17 cellular contexts compared by ENCODE assay signal in the genomic region with DNA sequence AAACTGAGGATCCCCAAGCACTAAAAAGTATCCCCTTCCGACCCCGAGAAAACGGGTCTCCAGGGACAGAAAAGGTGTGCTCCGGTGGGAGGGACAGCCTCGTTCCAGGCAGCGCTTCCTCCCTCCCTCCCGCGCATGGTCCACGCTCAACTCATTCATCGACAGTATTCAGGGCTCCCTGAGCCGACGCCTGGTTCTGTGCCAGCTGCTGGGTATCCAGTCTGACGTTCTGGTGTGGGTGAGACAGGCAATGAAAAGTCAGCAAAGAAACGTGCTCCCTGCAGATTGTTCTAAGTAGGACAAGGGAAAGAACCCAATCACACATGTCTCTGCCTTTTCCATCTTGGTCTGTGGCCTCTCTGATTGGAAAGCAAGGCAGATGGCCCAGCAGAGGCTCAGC. TPM values are rescaled to one million over a fixed set of nuclear protein-coding genes. Genes with fewer than 3 reads are reported as not detected.
DNase-seq lines count a peak whose midpoint lies in the region; ATAC-seq, FAIRE-seq and TF ChIP-seq lines count a peak whose summit lies in the region.
"Had no signal": no experiment of that assay in that cellular context is flagged by ENCODE, and none has a peak within 500 bp of the region (broad histone marks: within the 10 kb centered on the region; RNA-seq: fewer than 3 reads in every experiment).

No MANE protein-coding gene starts in this region.

- H3K23ac ChIP-seq in H1 (ENCODE audit: insufficient read length): no peak overlapping the region

- H2BK12ac ChIP-seq in H1 (ENCODE audit: low read depth, low read length): no peak overlapping the region; the same call in 1 of the 2 replicates

- H3K79me1 ChIP-seq in H1 (ENCODE audit: low read depth, low read length): no peaks in the 10 kb centered on the region

- intact Hi-C loops in HepG2 (cut with micrococcal nuclease; ENCODE audit: unreplicated experiment) (no loop called here), right lobe of liver (cut with DNase I) (no loop called here)

- H3K4me3 ChIP-seq in HepG2 (replicated peaks in 1 of 3; ENCODE audit: insufficient read depth in 1 of 3, low read depth in 2 of 3, low read length in 3 of 3) (no peak overlapping the region), right lobe of liver (no peak overlapping the region), H1 (ENCODE audit: extremely low read depth in 1 of 4, insufficient read depth in 2 of 4, low read depth in 3 of 4, low read length in 4 of 4) (no peak overlapping the region)
- H3K4me3 ChIP-seq: BLaER1 treated with 17β-estradiol and CSF1 and Interleukin-3, amounts not matched to agents 10 nM and 100 nM had no signal

- DNase-seq in HepG2 (ENCODE audit: low spot score): no peak
- DNase-seq in right lobe of liver: no peak
- DNase-seq in H1 (ENCODE audit: low read depth in 1 of 2, low spot score in 2 of 2): peak in 1 of 2 experiments; percentile 45
- peak; percentile 79 for DNase-seq in osteocyte (ENCODE audit: extremely low spot score, unreplicated experiment)
- DNase-seq in NOMO-1 (lab: John Stamatoyannopoulos, UW; ENCODE audit: unreplicated experiment in 2 of 2): no peak
- DNase-seq: CD8-positive, alpha-beta T cell; COR-L47; DMS 273 treated with DMSO at 0.1 percent for 48 hours; DMS79; GDM1; GOT3; H9 had no signal

- FAIRE-seq in HepG2 (lab: Jason Lieb, UNC) (no peak), H1 (lab: Jason Lieb, UNC) (no peak)
- FAIRE-seq: GM12892 had no signal

- H3K9ac ChIP-seq in HepG2 (ENCODE audit: insufficient read depth, low read depth, low read length) (no peak overlapping the region), H1 (replicated peaks in 1 of 4; ENCODE audit: extremely low read depth in 1 of 4, low read depth in 3 of 4, low read length in 3 of 4) (no peak overlapping the region)
- H3K9ac ChIP-seq: BLaER1 treated with 17β-estradiol and CSF1 and Interleukin-3, amounts not matched to agents 10 nM and 100 nM had no signal

- no peak overlapping the region for H3K14ac ChIP-seq in H1 (ENCODE audit: insufficient read length)

- peaks cover 7% of the 10 kb centered on the region for H3K27me3 Mint-ChIP-seq in osteocyte (ENCODE audit: unreplicated experiment)

- no peak overlapping the region for H3K4ac ChIP-seq in H1 (replicated peaks; ENCODE audit: insufficient read length, low read depth, low read length)

- H3K4me1 Mint-ChIP-seq in osteocyte (ENCODE audit: unreplicated experiment): no peaks in the 10 kb centered on the region
- H3K4me1 Mint-ChIP-seq: B cell had no signal

- no peaks in the 10 kb centered on the region for H3K23me2 ChIP-seq in H1 (ENCODE audit: low read depth, low read length)

- WGBS in HepG2 (ENCODE audit: low lambda C conversion rate): 63% methylated on average over 10 of the region's 14 CpGs
- 87% methylated on average over 11 of the region's 14 CpGs for WGBS in right lobe of liver (ENCODE audit: insufficient coverage, low coverage, low lambda C conversion rate, missing lambda C conversion rate)
- 88% methylated on average over 14 of the region's 14 CpGs; no CpG with 5 or more reads in 1 of the 2 experiments for WGBS in H1 (ENCODE audit: extremely low coverage in 1 of 2, insufficient coverage in 1 of 2, insufficient read length in 1 of 2, insufficient replicate concordance in 2 of 2, low coverage in 1 of 2, low lambda C conversion rate in 2 of 2, missing lambda C conversion rate in 1 of 2), 2 experiments

- H4K5ac ChIP-seq in H1 (ENCODE audit: insufficient read length, low read depth, low read length): no peak overlapping the region

- H4K20me1 ChIP-seq in HepG2 (ENCODE audit: insufficient read depth, low read length) (no peaks in the 10 kb centered on the region), H1 (replicated peaks in 1 of 2; ENCODE audit: control insufficient read depth in 1 of 2, insufficient read depth in 2 of 2, low read length in 2 of 2) (no peaks in the 10 kb centered on the region)
- H4K20me1 ChIP-seq: BLaER1 treated with 17β-estradiol and CSF1 and Interleukin-3, amounts not matched to agents 10 nM and 100 nM had no signal

- H3K4me2 ChIP-seq in HepG2 (ENCODE audit: low read depth, low read length): peak overlapping the region; percentile 22; the same call in 1 of the 2 replicates
- H3K4me2 ChIP-seq in H1 (ENCODE audit: insufficient read depth in 1 of 2, low read depth in 2 of 2, low read length in 2 of 2): no peak overlapping the region
- H3K4me2 ChIP-seq: BLaER1 treated with 17β-estradiol and CSF1 and Interleukin-3, amounts not matched to agents 10 nM and 100 nM had no signal

- H2AFZ ChIP-seq in HepG2 (ENCODE audit: low read length) (no peak overlapping the region), H1 (ENCODE audit: low read length) (0 out of 2 replicates have a peak overlapping the region, but pooled peaks have one; percentile 40)

- no peak overlapping the region for H2BK5ac ChIP-seq in H1 (ENCODE audit: low read depth, low read length)

- TF ChIP-seq EP300 in HepG2 (IDR thresholded peaks at IDR 0.05; ENCODE audit: low read depth in 2 of 2, low read length in 2 of 2): no peak
- no peak for TF ChIP-seq EP300 in HepG2 (CRISPR knock-in tag; IDR thresholded peaks at IDR 0.05; ENCODE audit: borderline replicate concordance)
- TF ChIP-seq EP300 in H1 (IDR thresholded peaks at IDR 0.05; ENCODE audit: borderline replicate concordance in 1 of 2, low read depth in 2 of 2, low read length in 2 of 2): no peak

- peak overlapping the region; percentile 22; the same call in 1 of the 2 replicates for H3K18ac ChIP-seq in H1 (ENCODE audit: extremely low read depth, low read length)

- H3K36me3 ChIP-seq in HepG2 (replicated peaks in 1 of 2; ENCODE audit: control insufficient read depth in 1 of 2, insufficient read depth in 2 of 2, low read length in 2 of 2) (no peaks in the 10 kb centered on the region), right lobe of liver (no peaks in the 10 kb centered on the region), H1 (ENCODE audit: control insufficient read depth in 2 of 4, insufficient read depth in 4 of 4, low read length in 3 of 4) (no peaks in the 10 kb centered on the region)
- H3K36me3 ChIP-seq: BLaER1 treated with 17β-estradiol and CSF1 and Interleukin-3, amounts not matched to agents 10 nM and 100 nM had no signal

- TF ChIP-seq CTCF in HepG2 (CRISPR knock-in tag; IDR thresholded peaks at IDR 0.05): no peak
- no peak for TF ChIP-seq CTCF in right lobe of liver (IDR thresholded peaks at IDR 0.05)
- no peak for TF ChIP-seq CTCF in H1 (IDR thresholded peaks at IDR 0.05; ENCODE audit: control extremely low read depth in 1 of 3, insufficient read depth in 1 of 3, low read depth in 1 of 3, low read length in 3 of 3)
- TF ChIP-seq CTCF in osteocyte (IDR thresholded peaks at IDR 0.05): no peak

- POLR2A ChIA-PET in HepG2 (lab: Yijun Ruan, JAX) (no interaction called here), H1 (lab: Charles Lee; ENCODE audit: partially characterized antibody) (no interaction called here)

- peaks cover 5% of the 10 kb centered on the region for H3K9me3 Mint-ChIP-seq in osteocyte (ENCODE audit: unreplicated experiment)

- no peak overlapping the region for H2AK5ac ChIP-seq in H1 (ENCODE audit: low read depth, low read length)

- no peaks in the 10 kb centered on the region for H3K36me3 Mint-ChIP-seq in osteocyte (ENCODE audit: unreplicated experiment)
- H3K36me3 Mint-ChIP-seq: CD8-positive, alpha-beta T cell had no signal

- H4K8ac ChIP-seq in H1 (ENCODE audit: extremely low read depth, insufficient read depth, low read length): no peak overlapping the region

- H3K56ac ChIP-seq in H1 (replicated peaks; ENCODE audit: insufficient read length, low read depth, low read length): no peak overlapping the region

- H3K79me2 ChIP-seq in HepG2 (ENCODE audit: insufficient read depth, low read length) (no peaks in the 10 kb centered on the region), H1 (ENCODE audit: control insufficient read depth in 1 of 2, insufficient read depth in 2 of 2, low read length in 2 of 2) (no peaks in the 10 kb centered on the region)

- no peak overlapping the region for H2BK20ac ChIP-seq in H1 (ENCODE audit: low read length)

- BruUV-seq in HepG2 (replicated peaks; lab: Mats Ljungman, UMichigan): no TSS peak

- peak overlapping the region; percentile 15 for H4K91ac ChIP-seq in H1 (replicated peaks; ENCODE audit: insufficient read length, low read length)

- H3K4me1 ChIP-seq in HepG2 (ENCODE audit: insufficient read depth, low read length) (peaks cover 52% of the 10 kb centered on the region), right lobe of liver (peaks cover 0 to 10% (median 2%) of the 10 kb centered on the region in 4 donors), H1 (replicated peaks in 1 of 4; ENCODE audit: control insufficient read depth in 3 of 4, insufficient read depth in 4 of 4, low read length in 3 of 4) (peaks cover 0 to 15% (median 10%) of the 10 kb centered on the region in 4 experiments; a peak in 4 of 7 replicates)
- H3K4me1 ChIP-seq: BLaER1 treated with 17β-estradiol and CSF1 and Interleukin-3, amounts not matched to agents 10 nM and 100 nM had no signal

- H3K4me3 Mint-ChIP-seq in osteocyte (ENCODE audit: unreplicated experiment): no peak overlapping the region
- H3K4me3 Mint-ChIP-seq: B cell; CD8-positive, alpha-beta T cell; H9 had no signal

- TF ChIP-seq RAD21 in HepG2 (CRISPR knock-in tag; IDR thresholded peaks at IDR 0.05) (no peak), H1 (IDR thresholded peaks at IDR 0.05 in 1 of 2, conservative IDR thresholded peaks at IDR 0.05 in 1 of 2; ENCODE audit: low read depth in 2 of 2, low read length in 2 of 2) (no peak)

- peaks cover 2 to 22% of the 10 kb centered on the region in 2 experiments; a peak in 2 of 5 replicates for H3K27me3 ChIP-seq in HepG2 (ENCODE audit: control insufficient read depth in 1 of 2, insufficient read depth in 2 of 2, low read length in 2 of 2)
- H3K27me3 ChIP-seq in right lobe of liver: no peaks in the 10 kb centered on the region
- H3K27me3 ChIP-seq in H1 (replicated peaks in 1 of 4; ENCODE audit: control insufficient read depth in 3 of 4, extremely low read depth in 1 of 4, insufficient read depth in 3 of 4, low read length in 3 of 4): peaks cover 0 to 4% (median 0%) of the 10 kb centered on the region in 4 experiments; a peak in 3 of 7 replicates
- H3K27me3 ChIP-seq: BLaER1 treated with 17β-estradiol and CSF1 and Interleukin-3, amounts not matched to agents 10 nM and 100 nM had no signal

- CTCF ChIA-PET in HepG2 (lab: Yijun Ruan, JAX; ENCODE audit: low intra/inter-chr PET ratio, low total read pairs) (no interaction called here), H1 (lab: Charles Lee; ENCODE audit: partially characterized antibody) (interaction anchor here (0.7 to 3.9 kb wide), 9 partner anchors 18 to 591 kb away, joined by 3 to 15 read pairs (median 3); no protein-coding TSS in a partner anchor)

- H3K9me3 ChIP-seq in HepG2 (ENCODE audit: low read length) (peaks cover 3% of the 10 kb centered on the region), right lobe of liver (no peaks in the 10 kb centered on the region), H1 (ENCODE audit: insufficient read depth in 2 of 2, low read depth in 1 of 2, low read length in 1 of 2) (no peaks in the 10 kb centered on the region)

- no peak for ATAC-seq in HepG2
- ATAC-seq in right lobe of liver: no peak
- ATAC-seq in GM18502 (IDR thresholded peaks at IDR 0.05; ENCODE audit: poor library complexity, unreplicated experiment): no peak
- ATAC-seq: CD8-positive, alpha-beta T cell had no signal

- in situ Hi-C loops in HepG2 (cut with HindIII; ENCODE audit: extremely low pct_ligation_motif_present, low pct_unique_long_range_greater_than_20kb): no loop called here

- no peak overlapping the region for H2BK120ac ChIP-seq in H1 (replicated peaks; ENCODE audit: low read depth, low read length)

- no peak overlapping the region for H3K27ac ChIP-seq in HepG2 (ENCODE audit: extremely low read length, insufficient read depth, low read length)
- H3K27ac ChIP-seq in right lobe of liver: no peak overlapping the region
- H3K27ac ChIP-seq in H1 (ENCODE audit: low read depth, low read length): no peak overlapping the region
- H3K27ac ChIP-seq: BLaER1 treated with 17β-estradiol and CSF1 and Interleukin-3, amounts not matched to agents 10 nM and 100 nM had no signal

- no peak overlapping the region for H2BK15ac ChIP-seq in H1 (ENCODE audit: low read length)

- H3K27ac Mint-ChIP-seq in osteocyte (ENCODE audit: unreplicated experiment): no peak overlapping the region
- H3K27ac Mint-ChIP-seq: B cell; CD8-positive, alpha-beta T cell had no signal

- TF ChIP-seq POLR2A in HepG2 (IDR thresholded peaks at IDR 0.05; ENCODE audit: insufficient read depth in 1 of 2, low read depth in 2 of 2, low read length in 2 of 2) (no peak), right lobe of liver (IDR thresholded peaks at IDR 0.05) (no peak), H1 (IDR thresholded peaks at IDR 0.05; ENCODE audit: control extremely low read depth in 1 of 2, low read depth in 2 of 2, low read length in 2 of 2) (no peak)

RNA-seq across cellular contexts. Expression of a gene that starts 19.6 kb away (rescaled TPM):
- total RNA-seq in HepG2 (2016; rRNA removed; fragmentation: Illumina TruSeq; extraction: Trizol) (7.3 and 17.8 TPM in 2 replicates), right lobe of liver (10 to 100 TPM; 22.3 to 88.5 (median 45.4) TPM), osteocyte (1.4 and 2.0 TPM in 2 replicates)
- total RNA-seq in HepG2 (2016; cell fraction: cytosol; rRNA removed; fragmentation: Illumina TruSeq; extraction: Trizol; ENCODE audit: low read depth): 9.0 and 10.2 TPM in 2 replicates
- 6.2 and 18.0 TPM in 2 replicates for total RNA-seq in HepG2 (2016; cell fraction: insoluble cytoplasmic fraction; rRNA removed; fragmentation: Illumina TruSeq; extraction: Trizol)
- 6.9 and 8.3 TPM in 2 replicates for total RNA-seq in HepG2 (2016; cell fraction: membrane; rRNA removed; fragmentation: Illumina TruSeq; extraction: Trizol)
- 20.7 and 28.1 TPM in 2 replicates for total RNA-seq in HepG2 (2016; cell fraction: nucleus; rRNA removed; fragmentation: Illumina TruSeq; extraction: Trizol)
- polyA plus RNA-seq in HepG2 (2011; rRNA removed) (35.6 and 42.1 TPM in 2 replicates), H1 (2011; rRNA removed) (1.6 and 3.2 TPM in 2 replicates)
- polyA plus RNA-seq in HepG2 (2011; cell fraction: cytosol; rRNA removed): 32.2 and 39.1 TPM in 2 replicates
- 47.2 and 50.5 TPM in 2 replicates for polyA plus RNA-seq in HepG2 (2011; cell fraction: nucleus; rRNA removed)
- polyA plus RNA-seq in HepG2 (2012): 31.2 and 40.4 TPM in 2 replicates
- 2.0 and 2.9 TPM in 2 replicates for polyA plus RNA-seq in HepG2 (2016; cell fraction: cytosol; fragmentation: Illumina TruSeq; extraction: Trizol; ENCODE audit: low read depth)
- polyA plus RNA-seq in HepG2 (2016; cell fraction: insoluble cytoplasmic fraction; fragmentation: Illumina TruSeq; extraction: Trizol; ENCODE audit: low read depth): 11.7 and 14.0 TPM in 2 replicates
- 3.9 TPM in 2 replicates for polyA plus RNA-seq in HepG2 (2016; cell fraction: membrane; fragmentation: Illumina TruSeq; extraction: Trizol; ENCODE audit: low read depth)
- polyA plus RNA-seq in HepG2 (2016; cell fraction: nucleus; fragmentation: Illumina TruSeq; extraction: Trizol; ENCODE audit: insufficient read depth, low read depth): 47.9 and 54.1 TPM in 2 replicates
- 31.7 and 106 TPM in 2 replicates for polyA minus RNA-seq in HepG2 (2011; rRNA and poly(A)+ RNA removed; ENCODE audit: low replicate concordance)
- polyA minus RNA-seq in HepG2 (2011; cell fraction: cytosol; rRNA and poly(A)+ RNA removed): 26.9 and 29.0 TPM in 2 replicates
- 31.0 and 31.3 TPM in 2 replicates for polyA minus RNA-seq in HepG2 (2011; cell fraction: nucleus; rRNA and poly(A)+ RNA removed)
- total RNA-seq in H1 (2021; fragmentation: NEBNext Ultra II Directional; extraction: Animal tissue kit (Norgen Biotek cat#: 25700)): 1.6 and 2.4 TPM in 2 replicates
- 2.5 TPM for polyA plus RNA-seq in H1 (2011; cell fraction: cytosol; rRNA removed)
- polyA plus RNA-seq in H1 (2011; cell fraction: nucleus; rRNA removed): 3.2 TPM
- 1.9 to 2.7 TPM (median 2.4 TPM) in 4 replicates for polyA plus RNA-seq in H1 (2012, experiment 1 of 2)
- polyA plus RNA-seq in H1 (2012, experiment 2 of 2): 1.9 TPM
- polyA plus RNA-seq in H1 (2013, experiment 1 of 2): 1.7 TPM
- 1.5 TPM for polyA plus RNA-seq in H1 (2013, experiment 2 of 2)
- polyA minus RNA-seq in H1 (2011; rRNA and poly(A)+ RNA removed): 1.7 and 2.0 TPM in 2 replicates
- polyA minus RNA-seq in H1 (2011; cell fraction: cytosol; rRNA and poly(A)+ RNA removed): 9.4 TPM
- 3.9 TPM for polyA minus RNA-seq in H1 (2011; cell fraction: nucleus; rRNA and poly(A)+ RNA removed)
- total RNA-seq: A172; CD8-positive, alpha-beta T cell had no signal
